15 cellular contexts compared by ENCODE assay signal in the genomic region with DNA sequence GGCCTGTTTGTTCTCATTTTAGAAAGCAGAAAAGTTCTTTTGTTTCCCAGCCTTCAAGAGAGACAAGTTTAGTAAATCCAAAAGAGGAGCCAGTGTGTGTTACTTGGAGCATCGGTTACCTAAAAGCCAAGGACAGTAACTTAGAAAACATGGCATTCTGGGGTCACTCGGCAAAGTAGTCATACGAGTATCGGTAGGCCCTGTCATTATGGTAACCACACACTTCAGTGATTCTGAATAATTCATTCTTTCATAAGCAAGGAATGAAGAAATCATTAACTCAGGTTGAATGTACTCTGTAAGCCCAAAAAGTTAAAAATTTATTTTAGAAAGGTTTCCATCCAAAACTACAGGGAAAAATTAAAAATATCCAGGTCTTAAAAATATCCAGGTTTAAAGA. TPM values are rescaled to one million over a fixed set of nuclear protein-coding genes. Genes with fewer than 3 reads are reported as not detected.
"Had no signal": no experiment of that assay in that cellular context is flagged by ENCODE, and none has a peak within 500 bp of the region (broad histone marks: within the 10 kb centered on the region; RNA-seq: fewer than 3 reads in every experiment).

No MANE protein-coding gene starts in this region.

- H3K9me3 ChIP-seq: breast epithelium, suprapubic skin had no signal

- H3K4me1 Mint-ChIP-seq: activated naive CD8-positive, alpha-beta T cell treated with anti-CD3 and anti-CD28 coated beads for 36 hours; natural killer cell had no signal

- H3K4me3 Mint-ChIP-seq: activated naive CD8-positive, alpha-beta T cell treated with anti-CD3 and anti-CD28 coated beads for 36 hours; activated T-cell treated with anti-CD3 and anti-CD28 coated beads, Interleukin-2, amount 50 U/mL, for 4 hours; endodermal cell; natural killer cell had no signal

- H3K36me3 Mint-ChIP-seq: activated naive CD8-positive, alpha-beta T cell treated with anti-CD3 and anti-CD28 coated beads for 36 hours; natural killer cell had no signal

- H3K27ac ChIP-seq: breast epithelium, suprapubic skin had no signal

- H3K27me3 ChIP-seq: breast epithelium, suprapubic skin had no signal

- H3K4me3 ChIP-seq: breast epithelium, suprapubic skin had no signal

- H3K36me3 ChIP-seq: breast epithelium, suprapubic skin had no signal

- H3K27ac Mint-ChIP-seq: activated naive CD8-positive, alpha-beta T cell treated with anti-CD3 and anti-CD28 coated beads for 36 hours; endodermal cell; natural killer cell; progenitor cell of endocrine pancreas had no signal

- H3K27me3 Mint-ChIP-seq: progenitor cell of endocrine pancreas had no signal

- H3K9me3 Mint-ChIP-seq: activated naive CD8-positive, alpha-beta T cell treated with anti-CD3 and anti-CD28 coated beads for 36 hours; activated T-cell treated with anti-CD3 and anti-CD28 coated beads, Interleukin-2, amount 50 U/mL, for 4 hours; natural killer cell had no signal

- DNase-seq: activated effector memory CD4-positive, alpha-beta T cell treated with anti-CD3 and anti-CD28 coated beads, Interleukin-2, amount 50 U/mL, for 16 hours; activated naive CD8-positive, alpha-beta T cell treated with anti-CD3 and anti-CD28 coated beads for 36 hours; activated T-cell treated with anti-CD3 and anti-CD28 coated beads, Interleukin-2, amount 50 U/mL, for 4 hours; endodermal cell; hypothalamus; natural killer cell; nucleus accumbens; stimulated activated naive CD4-positive, alpha-beta T cell treated with Interleukin-2 at 50 U/mL for 16 hours had no signal

- ATAC-seq: activated CD4-positive, CD25-positive, alpha-beta regulatory T cell treated with anti-CD3 and anti-CD28 coated beads, Interleukin-2, amount 50 U/mL, for 24 hours; activated T-cell treated with anti-CD3 and anti-CD28 coated beads, Interleukin-2, amount 50 U/mL, for 4 hours; left lobe of liver; natural killer cell; sciatic nerve had no signal

RNA-seq across cellular contexts. Expression of a gene that starts 34.0 kb away (rescaled TPM):
- total RNA-seq: T-helper 2 cell treated with Interferon-gamma antibody and Interleukin-4, amounts not matched to agents 100 ng/mL and 5 ng/mL, for 36 hours had no signal
